Comparison of ENCODE assay signal across 1 cellular context in genomic region chr4:42306221-42307109, GRCh38.
TF ChIP-seq lines count a peak whose summit lies in the region.

No MANE protein-coding gene starts in this region.

TF ChIP-seq in GM23338, 12 proteins besides CTCF, POLR2A, EP300 and RAD21 (continued from another document):
- TF ChIP-seq REST (IDR thresholded peaks at IDR 0.05; ENCODE audit: unreplicated experiment), result no peak
